Comparison of ENCODE assay signal across 33 cellular contexts in genomic region chr4:74331252-74331651, GRCh38. TPM values are rescaled to one million over a fixed set of nuclear protein-coding genes. Genes with fewer than 3 reads are reported as not detected.
"Had no signal": no experiment of that assay in that cellular context is flagged by ENCODE, and none has a peak within 500 bp of the region (broad histone marks: within the 10 kb centered on the region; RNA-seq: fewer than 3 reads in every experiment).

No MANE protein-coding gene starts in this region.

- ATAC-seq: foreskin keratinocyte; gastroesophageal sphincter; heart left ventricle; left lobe of liver; naive thymus-derived CD8-positive, alpha-beta T cell; sciatic nerve; stimulated activated naive CD8-positive, alpha-beta T cell treated with anti-CD3 and anti-CD28 coated beads, Interleukin-15, amount 100 ng/mL, for 72 hours had no signal

- H2AFZ ChIP-seq: hepatocyte, parathyroid adenoma had no signal

- DNase-seq: colonic mucosa; effector CD8-positive, alpha-beta T cell; endodermal cell; foreskin keratinocyte; heart left ventricle; kidney; naive thymus-derived CD8-positive, alpha-beta T cell; stimulated activated CD4-positive, alpha-beta T cell treated with anti-CD3 and anti-CD28 coated beads, Interleukin-12 subunit alpha, Interleukin-12 subunit beta, amount 100 ng/mL, for 4 hours; stimulated activated CD4-positive, alpha-beta T cell treated with anti-CD3 and anti-CD28 coated beads, Interleukin-1b, Interleukin-23, amount 100 ng/mL, for 48 hours; stimulated activated CD4-positive, alpha-beta T cell treated with anti-CD3 and anti-CD28 coated beads, Interleukin-4, amount 100 ng/mL, for 1 hour; stimulated activated CD8-positive, alpha-beta memory T cell treated with anti-CD3 and anti-CD28 coated beads, Interleukin-4, amount 100 ng/mL, for 48 hours; stimulated activated naive CD4-positive, alpha-beta T cell; stimulated activated naive CD8-positive, alpha-beta T cell treated with anti-CD3 and anti-CD28 coated beads, Interleukin-15, amount 100 ng/mL, for 72 hours; trophoblast cell had no signal

- H3K4me1 ChIP-seq: colonic mucosa, esophagus muscularis mucosa, gastroesophageal sphincter, heart left ventricle, parathyroid adenoma, right atrium auricular region, suprapubic skin, vagina had no signal

- H3K4me3 ChIP-seq: colonic mucosa, esophagus muscularis mucosa, gastroesophageal sphincter, heart left ventricle, hepatocyte, right atrium auricular region, smooth muscle cell, suprapubic skin, vagina had no signal

- H3K4me1 Mint-ChIP-seq: endodermal cell; stimulated activated naive CD8-positive, alpha-beta T cell treated with anti-CD3 and anti-CD28 coated beads, Interleukin-15, amount 100 ng/mL, for 72 hours had no signal

- H3K27ac Mint-ChIP-seq: dendritic cell treated with granulocyte-macrophage colony-stimulating factor and Interleukin-4, amounts not matched to agents 40 ng/mL and 50 ng/mL, for 4 days; endodermal cell; naive thymus-derived CD8-positive, alpha-beta T cell; progenitor cell of endocrine pancreas; stimulated activated naive CD8-positive, alpha-beta T cell treated with anti-CD3 and anti-CD28 coated beads, Interleukin-15, amount 100 ng/mL, for 72 hours had no signal

- H3K36me3 ChIP-seq: colonic mucosa, esophagus muscularis mucosa, gastroesophageal sphincter, heart left ventricle, neutrophil, right atrium auricular region, suprapubic skin, vagina had no signal

- H3K27ac ChIP-seq: colonic mucosa, esophagus muscularis mucosa, foreskin keratinocyte, gastroesophageal sphincter, heart left ventricle, hepatocyte, neutrophil, parathyroid adenoma, right atrium auricular region, suprapubic skin, vagina had no signal

- H3K27me3 ChIP-seq: colonic mucosa, esophagus muscularis mucosa, foreskin keratinocyte, gastroesophageal sphincter, hepatocyte, neutrophil, right atrium auricular region, suprapubic skin, vagina had no signal

- H3K9me3 Mint-ChIP-seq: stimulated activated naive CD8-positive, alpha-beta T cell treated with anti-CD3 and anti-CD28 coated beads, Interleukin-15, amount 100 ng/mL, for 72 hours had no signal

- FAIRE-seq: kidney had no signal

- H3K79me2 ChIP-seq: hepatocyte, parathyroid adenoma had no signal

- H3K9ac ChIP-seq: parathyroid adenoma had no signal

- H3K9me3 ChIP-seq: colonic mucosa, esophagus muscularis mucosa, gastroesophageal sphincter, heart left ventricle, neutrophil, right atrium auricular region, suprapubic skin, vagina had no signal

- H3K4me2 ChIP-seq: hepatocyte, smooth muscle cell had no signal

- H3K4me3 Mint-ChIP-seq: dendritic cell treated with granulocyte-macrophage colony-stimulating factor and Interleukin-4, amounts not matched to agents 40 ng/mL and 50 ng/mL, for 4 days; endodermal cell; naive thymus-derived CD8-positive, alpha-beta T cell; stimulated activated naive CD8-positive, alpha-beta T cell treated with anti-CD3 and anti-CD28 coated beads, Interleukin-15, amount 100 ng/mL, for 72 hours had no signal

- H3K27me3 Mint-ChIP-seq: dendritic cell treated with granulocyte-macrophage colony-stimulating factor and Interleukin-4, amounts not matched to agents 40 ng/mL and 50 ng/mL, for 4 days; progenitor cell of endocrine pancreas had no signal

RNA-seq across cellular contexts. Expression of gene EPGN, which starts 23.0 kb away (rescaled TPM):
- total RNA-seq: colonic mucosa, endodermal cell, esophagus muscularis mucosa, fibroblast of lung, left lobe of liver, lung microvascular endothelial cell, mesenteric fat pad, myocyte, progenitor cell of endocrine pancreas had no signal
- polyA plus RNA-seq: heart left ventricle, liver, neural cell had no signal

RNA-seq across cellular contexts. Expression of gene EREG, which starts 33.7 kb away (rescaled TPM):
- total RNA-seq: lung microvascular endothelial cell; myocyte; naive thymus-derived CD8-positive, alpha-beta T cell; progenitor cell of endocrine pancreas had no signal
- polyA plus RNA-seq: liver; naive thymus-derived CD8-positive, alpha-beta T cell; neural cell had no signal
